Comparison of ENCODE assay signal across 16 cellular contexts in the genomic region with DNA sequence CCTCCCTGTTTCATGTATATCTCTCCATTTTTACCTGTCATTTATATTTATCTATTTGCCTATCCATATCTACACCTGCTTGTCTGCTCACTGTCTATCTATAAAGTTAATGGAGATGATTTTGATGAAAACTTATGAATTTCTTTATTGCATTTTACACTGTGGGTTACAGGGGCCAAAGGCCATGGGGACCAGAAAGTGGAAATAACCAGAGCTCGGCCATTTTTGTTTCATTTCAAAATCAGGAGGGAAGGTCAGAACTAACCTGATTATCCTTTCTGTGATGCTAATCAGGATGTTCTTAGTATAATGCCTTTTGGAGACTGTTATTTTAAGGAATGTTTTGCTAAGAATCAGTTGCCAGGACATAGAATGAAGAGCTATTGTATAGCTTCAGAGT.
A peak's percentile ranks its signal among the peaks of the same experiment; 100 is the strongest.
DNase-seq lines count a peak whose midpoint lies in the region; ATAC-seq and TF ChIP-seq lines count a peak whose summit lies in the region.
"Had no signal": no experiment of that assay in that cellular context is flagged by ENCODE, and none has a peak within 500 bp of the region (broad histone marks: within the 10 kb centered on the region; RNA-seq: fewer than 3 reads in every experiment).

No MANE protein-coding gene starts in this region.

- no peak for TF ChIP-seq EP300 in transverse colon (IDR thresholded peaks at IDR 0.05; ENCODE audit: low read depth)

- H3K9me3 ChIP-seq in iPS-18a (ENCODE audit: control insufficient read depth, low read depth, low read length), result no peaks in the 10 kb centered on the region
- no peaks in the 10 kb centered on the region for H3K9me3 ChIP-seq in transverse colon

- no peak for DNase-seq in activated naive CD4-positive, alpha-beta T cell treated with anti-CD3 and anti-CD28 coated beads for 36 hours
- DNase-seq in activated naive CD4-positive, alpha-beta T cell treated with Interleukin-2 at 50 U/mL for 16 hours, result no peak
- DNase-seq in WTC11 (ENCODE audit: low spot score), result no peak
- DNase-seq in transverse colon, result no peak
- no peak for DNase-seq in endothelial cell (ENCODE audit: low spot score)
- no peak for DNase-seq in NCI-H146 treated with DMSO at 0.1 percent for 48 hours (lab: John Stamatoyannopoulos, UW; ENCODE audit: unreplicated experiment)
- DNase-seq: ACHN, AML-193, GF-D8, NCI-H146, NCI-H2081 treated with DMSO at 0.1 percent for 48 hours, NCI-H510A, NCI-H82 had no signal

- H3K27ac ChIP-seq in iPS-18a (ENCODE audit: low read length), result no peak overlapping the region
- peak overlapping the region in 3 of 4 donors; percentile 10 to 79 (median 11) for H3K27ac ChIP-seq in transverse colon
- H3K27ac ChIP-seq: KMS-11 had no signal

- H3K9ac ChIP-seq in iPS-18a (ENCODE audit: low read length), result peak overlapping the region; percentile 2
- H3K9ac ChIP-seq: KMS-11 had no signal

- CTCF ChIA-PET in activated naive CD4-positive, alpha-beta T cell treated with anti-CD3 and anti-CD28 coated beads for 36 hours (lab: Charles Lee), result no interaction called here
- CTCF ChIA-PET in WTC11 (lab: Charles Lee), result interaction anchor here (0.6 to 0.8 kb wide), 2 partner anchors 561 to 1606 kb away, joined by 3 to 4 read pairs; no protein-coding TSS in a partner anchor

- no peak for TF ChIP-seq POLR2A in transverse colon (IDR thresholded peaks at IDR 0.05)

- H3K4me3 ChIP-seq in iPS-18a (ENCODE audit: low read length) (peak overlapping the region; percentile 17), transverse colon (no peak overlapping the region)

- no peak overlapping the region for H3K4me3 Mint-ChIP-seq in activated naive CD4-positive, alpha-beta T cell treated with anti-CD3 and anti-CD28 coated beads for 36 hours
- peak overlapping the region; percentile 14; the same call in 1 of the 2 replicates for H3K4me3 Mint-ChIP-seq in WTC11
- H3K4me3 Mint-ChIP-seq in endothelial cell (ENCODE audit: unreplicated experiment), result no peak overlapping the region
- H3K4me3 Mint-ChIP-seq: CD14-positive monocyte had no signal

- H3K27me3 ChIP-seq in iPS-18a (ENCODE audit: control insufficient read depth, insufficient read depth, low read length), result no peaks in the 10 kb centered on the region
- no peaks in the 10 kb centered on the region for H3K27me3 ChIP-seq in transverse colon

- peaks cover 8% of the 10 kb centered on the region for H3K36me3 Mint-ChIP-seq in activated naive CD4-positive, alpha-beta T cell treated with anti-CD3 and anti-CD28 coated beads for 36 hours (ENCODE audit: low read depth)
- H3K36me3 Mint-ChIP-seq in WTC11 (no peaks in the 10 kb centered on the region), endothelial cell (ENCODE audit: low read depth, unreplicated experiment) (peaks cover 6% of the 10 kb centered on the region)

- H3K27ac Mint-ChIP-seq in activated naive CD4-positive, alpha-beta T cell treated with anti-CD3 and anti-CD28 coated beads for 36 hours, result peak overlapping the region; percentile 14
- peak overlapping the region; percentile 8; the same call in 1 of the 2 replicates for H3K27ac Mint-ChIP-seq in WTC11
- H3K27ac Mint-ChIP-seq in endothelial cell (ENCODE audit: unreplicated experiment), result no peak overlapping the region

- H3K9me3 Mint-ChIP-seq in activated naive CD4-positive, alpha-beta T cell treated with anti-CD3 and anti-CD28 coated beads for 36 hours, result no peaks in the 10 kb centered on the region
- H3K9me3 Mint-ChIP-seq in WTC11 (no peaks in the 10 kb centered on the region), endothelial cell (ENCODE audit: unreplicated experiment) (no peaks in the 10 kb centered on the region)
- H3K9me3 Mint-ChIP-seq: CD14-positive monocyte had no signal

- no peaks in the 10 kb centered on the region for H3K27me3 Mint-ChIP-seq in activated naive CD4-positive, alpha-beta T cell treated with anti-CD3 and anti-CD28 coated beads for 36 hours (ENCODE audit: low read depth)
- H3K27me3 Mint-ChIP-seq in WTC11 (ENCODE audit: low read depth) (no peaks in the 10 kb centered on the region), endothelial cell (ENCODE audit: unreplicated experiment) (no peaks in the 10 kb centered on the region)

- in situ Hi-C loops in transverse colon (cut with MboI; ENCODE audit: low pct_ligation_motif_present in 1 of 4, low pct_unique_long_range_greater_than_20kb in 1 of 4, low sequenced_read_pairs in 3 of 4), result no loop called here

- H3K36me3 ChIP-seq in iPS-18a (ENCODE audit: control insufficient read depth, low read depth, low read length) (no peaks in the 10 kb centered on the region), transverse colon (no peaks in the 10 kb centered on the region)

- POLR2A ChIA-PET in WTC11 (lab: Charles Lee), result no interaction called here

- 88 to 100% methylated on average over 1 of the region's 1 CpG for WGBS in transverse colon (ENCODE audit: low coverage in 1 of 2), 2 donors

- ATAC-seq in WTC11, result no peak

- H3K4me1 Mint-ChIP-seq in activated naive CD4-positive, alpha-beta T cell treated with anti-CD3 and anti-CD28 coated beads for 36 hours (ENCODE audit: low read depth), result peaks cover 61% of the 10 kb centered on the region
- H3K4me1 Mint-ChIP-seq in WTC11, result peaks cover 68% of the 10 kb centered on the region
- peaks cover 28% of the 10 kb centered on the region for H3K4me1 Mint-ChIP-seq in endothelial cell (ENCODE audit: unreplicated experiment)

- intact Hi-C loops in activated naive CD4-positive, alpha-beta T cell treated with anti-CD3 and anti-CD28 coated beads for 36 hours (cut with micrococcal nuclease), result no loop called here
- intact Hi-C loops in transverse colon (cut with DNase I; ENCODE audit: low total_unique reads), result no loop called here

- no peak for TF ChIP-seq CTCF in WTC11 (IDR thresholded peaks at IDR 0.05)
- TF ChIP-seq CTCF in transverse colon (IDR thresholded peaks at IDR 0.05), result no peak
- TF ChIP-seq CTCF in endothelial cell (IDR thresholded peaks at IDR 0.05; ENCODE audit: unreplicated experiment), result no peak

- H3K4me1 ChIP-seq in iPS-18a (ENCODE audit: control insufficient read depth, low read depth, low read length) (peaks cover 52% of the 10 kb centered on the region), transverse colon (peaks cover 36 to 71% (median 42%) of the 10 kb centered on the region in 4 donors)

TF ChIP-seq in WTC11, 78 proteins besides CTCF, POLR2A, EP300 and RAD21 (continues in another document):
- TF ChIP-seq RELA (CRISPR knock-in tag; IDR thresholded peaks at IDR 0.05; ENCODE audit: borderline replicate concordance) (no peak), KAT7 (CRISPR knock-in tag; IDR thresholded peaks at IDR 0.05; ENCODE audit: borderline replicate concordance) (no peak), JAZF1 (CRISPR knock-in tag; IDR thresholded peaks at IDR 0.05) (no peak), TCF7 (CRISPR knock-in tag; IDR thresholded peaks at IDR 0.05; ENCODE audit: low read depth) (no peak), FOXK1 (CRISPR knock-in tag; IDR thresholded peaks at IDR 0.05) (no peak), ATF1 (CRISPR knock-in tag; IDR thresholded peaks at IDR 0.05) (no peak), SMAD4 (CRISPR knock-in tag; IDR thresholded peaks at IDR 0.05) (no peak), HMGA2 (CRISPR knock-in tag; IDR thresholded peaks at IDR 0.05) (no peak), ZBTB21 (CRISPR knock-in tag; IDR thresholded peaks at IDR 0.05; ENCODE audit: borderline replicate concordance) (no peak), ZNF416 (CRISPR knock-in tag; IDR thresholded peaks at IDR 0.05) (no peak), GTF2I (CRISPR knock-in tag; conservative IDR thresholded peaks at IDR 0.05) (no peak), ZNF423 (CRISPR knock-in tag; IDR thresholded peaks at IDR 0.05) (no peak), MYBL2 (CRISPR knock-in tag; IDR thresholded peaks at IDR 0.05) (no peak)
- TF ChIP-seq, protein P1, sequence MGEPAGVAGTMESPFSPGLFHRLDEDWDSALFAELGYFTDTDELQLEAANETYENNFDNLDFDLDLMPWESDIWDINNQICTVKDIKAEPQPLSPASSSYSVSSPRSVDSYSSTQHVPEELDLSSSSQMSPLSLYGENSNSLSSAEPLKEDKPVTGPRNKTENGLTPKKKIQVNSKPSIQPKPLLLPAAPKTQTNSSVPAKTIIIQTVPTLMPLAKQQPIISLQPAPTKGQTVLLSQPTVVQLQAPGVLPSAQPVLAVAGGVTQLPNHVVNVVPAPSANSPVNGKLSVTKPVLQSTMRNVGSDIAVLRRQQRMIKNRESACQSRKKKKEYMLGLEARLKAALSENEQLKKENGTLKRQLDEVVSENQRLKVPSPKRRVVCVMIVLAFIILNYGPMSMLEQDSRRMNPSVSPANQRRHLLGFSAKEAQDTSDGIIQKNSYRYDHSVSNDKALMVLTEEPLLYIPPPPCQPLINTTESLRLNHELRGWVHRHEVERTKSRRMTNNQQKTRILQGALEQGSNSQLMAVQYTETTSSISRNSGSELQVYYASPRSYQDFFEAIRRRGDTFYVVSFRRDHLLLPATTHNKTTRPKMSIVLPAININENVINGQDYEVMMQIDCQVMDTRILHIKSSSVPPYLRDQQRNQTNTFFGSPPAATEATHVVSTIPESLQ (CRISPR knock-in tag; IDR thresholded peaks at IDR 0.05), result no peak
- TF ChIP-seq, protein P2, sequence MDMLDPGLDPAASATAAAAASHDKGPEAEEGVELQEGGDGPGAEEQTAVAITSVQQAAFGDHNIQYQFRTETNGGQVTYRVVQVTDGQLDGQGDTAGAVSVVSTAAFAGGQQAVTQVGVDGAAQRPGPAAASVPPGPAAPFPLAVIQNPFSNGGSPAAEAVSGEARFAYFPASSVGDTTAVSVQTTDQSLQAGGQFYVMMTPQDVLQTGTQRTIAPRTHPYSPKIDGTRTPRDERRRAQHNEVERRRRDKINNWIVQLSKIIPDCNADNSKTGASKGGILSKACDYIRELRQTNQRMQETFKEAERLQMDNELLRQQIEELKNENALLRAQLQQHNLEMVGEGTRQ (CRISPR knock-in tag; IDR thresholded peaks at IDR 0.05), result no peak
- TF ChIP-seq, protein P3, sequence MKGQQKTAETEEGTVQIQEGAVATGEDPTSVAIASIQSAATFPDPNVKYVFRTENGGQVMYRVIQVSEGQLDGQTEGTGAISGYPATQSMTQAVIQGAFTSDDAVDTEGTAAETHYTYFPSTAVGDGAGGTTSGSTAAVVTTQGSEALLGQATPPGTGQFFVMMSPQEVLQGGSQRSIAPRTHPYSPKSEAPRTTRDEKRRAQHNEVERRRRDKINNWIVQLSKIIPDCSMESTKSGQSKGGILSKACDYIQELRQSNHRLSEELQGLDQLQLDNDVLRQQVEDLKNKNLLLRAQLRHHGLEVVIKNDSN (CRISPR knock-in tag; IDR thresholded peaks at IDR 0.05), result no peak
- TF ChIP-seq, protein P4, sequence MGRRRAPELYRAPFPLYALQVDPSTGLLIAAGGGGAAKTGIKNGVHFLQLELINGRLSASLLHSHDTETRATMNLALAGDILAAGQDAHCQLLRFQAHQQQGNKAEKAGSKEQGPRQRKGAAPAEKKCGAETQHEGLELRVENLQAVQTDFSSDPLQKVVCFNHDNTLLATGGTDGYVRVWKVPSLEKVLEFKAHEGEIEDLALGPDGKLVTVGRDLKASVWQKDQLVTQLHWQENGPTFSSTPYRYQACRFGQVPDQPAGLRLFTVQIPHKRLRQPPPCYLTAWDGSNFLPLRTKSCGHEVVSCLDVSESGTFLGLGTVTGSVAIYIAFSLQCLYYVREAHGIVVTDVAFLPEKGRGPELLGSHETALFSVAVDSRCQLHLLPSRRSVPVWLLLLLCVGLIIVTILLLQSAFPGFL (CRISPR knock-in tag; IDR thresholded peaks at IDR 0.05; ENCODE audit: borderline replicate concordance), result no peak
